10 cellular contexts compared by ENCODE assay signal in the genomic region with DNA sequence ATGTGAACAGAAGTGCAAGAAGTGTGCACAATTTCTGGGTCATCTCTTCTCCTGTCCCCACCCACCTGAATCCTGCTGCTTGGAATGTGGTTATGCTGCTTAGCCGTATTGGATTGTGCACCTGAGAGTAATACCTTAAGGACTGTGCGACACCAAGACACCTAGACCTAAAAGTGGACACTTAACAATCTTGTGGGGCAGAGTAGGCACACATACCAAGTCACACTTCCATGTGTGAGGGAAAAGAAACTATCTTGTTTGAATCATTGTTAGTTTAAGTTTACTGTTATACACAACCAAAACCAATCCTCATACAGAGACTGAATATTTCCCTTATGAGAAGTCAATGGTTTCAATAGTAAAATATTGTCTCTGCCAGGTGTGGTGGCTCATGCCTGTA.
DNase-seq lines count a peak whose midpoint lies in the region; ATAC-seq and TF ChIP-seq lines count a peak whose summit lies in the region.
"Had no signal": no experiment of that assay in that cellular context is flagged by ENCODE, and none has a peak within 500 bp of the region (broad histone marks: within the 10 kb centered on the region; RNA-seq: fewer than 3 reads in every experiment).

No MANE protein-coding gene starts in this region.

- H3K79me2 ChIP-seq in Karpas-422 (ENCODE audit: low read length), result no peaks in the 10 kb centered on the region

- peak; percentile 51 for ATAC-seq in GM18517 (IDR thresholded peaks at IDR 0.05; ENCODE audit: unreplicated experiment)
- ATAC-seq in GM21619 (IDR thresholded peaks at IDR 0.05; ENCODE audit: unreplicated experiment), result peak; percentile 32
- no peak for ATAC-seq in HG03457 (IDR thresholded peaks at IDR 0.05; ENCODE audit: unreplicated experiment)

- intact Hi-C loops in vagina (cut with DNase I), result no loop called here

- no peak for TF ChIP-seq CTCF in vagina (IDR thresholded peaks at IDR 0.05)

- H2AFZ ChIP-seq in Karpas-422 (ENCODE audit: low read length), result no peak overlapping the region

- H3K9me3 ChIP-seq in Karpas-422 (ENCODE audit: low read length) (peaks cover 4% of the 10 kb centered on the region; the same call in 1 of the 2 replicates), vagina (no peaks in the 10 kb centered on the region)

- H3K4me1 ChIP-seq in Karpas-422 (ENCODE audit: low read length) (peaks cover 15% of the 10 kb centered on the region), vagina (peaks cover 21% of the 10 kb centered on the region)

- H3K4me3 ChIP-seq in Karpas-422 (ENCODE audit: low read length), result no peak overlapping the region
- no peak overlapping the region for H3K4me3 ChIP-seq in vagina
- H3K4me3 ChIP-seq: tibial nerve had no signal

- no peaks in the 10 kb centered on the region for H4K20me1 ChIP-seq in Karpas-422 (ENCODE audit: insufficient read depth, low read depth, low read length)

- TF ChIP-seq POLR2A in vagina (IDR thresholded peaks at IDR 0.05), result no peak

- no peak overlapping the region for H3K4me2 ChIP-seq in Karpas-422 (ENCODE audit: low read depth, low read length, poor library complexity, severe bottlenecking)

- H3K9ac ChIP-seq in Karpas-422 (ENCODE audit: low read length), result no peak overlapping the region

- DNase-seq in Karpas-422 (peak; percentile 49), kidney tubule cell (ENCODE audit: low spot score) (peak; percentile 68), anterior cingulate cortex (lab: John Stamatoyannopoulos, UW) (no peak), CD1c-positive myeloid dendritic cell (ENCODE audit: extremely low spot score) (no peak), vagina (ENCODE audit: extremely low spot score in 2 of 2) (no peak)
- DNase-seq: NCI-H187 treated with DMSO at 0.1 percent for 48 hours had no signal

- H3K27me3 ChIP-seq in Karpas-422 (ENCODE audit: low read length) (no peaks in the 10 kb centered on the region), vagina (no peaks in the 10 kb centered on the region)
- H3K27me3 ChIP-seq: tibial nerve had no signal

- H3K36me3 ChIP-seq in Karpas-422 (ENCODE audit: insufficient read depth, low read length) (peaks cover 8% of the 10 kb centered on the region), vagina (no peaks in the 10 kb centered on the region)

- H3K27ac ChIP-seq in Karpas-422 (ENCODE audit: low read length), result no peak overlapping the region
- no peak overlapping the region for H3K27ac ChIP-seq in vagina

- H3K9me2 ChIP-seq in Karpas-422 (replicated peaks; ENCODE audit: insufficient read depth, low read length), result no peaks in the 10 kb centered on the region

Comparison
In these comparisons a context has a peak if more than half of its experiments do, and no peak if none do; other contexts are left out.
1. DNase-seq: peak in Karpas-422 (single experiment) and kidney tubule cell (single experiment); none in anterior cingulate cortex (0 of 58), CD1c-positive myeloid dendritic cell (single experiment) and vagina (0 of 2).